Comparison of ENCODE assay signal across 22 cellular contexts in the genomic region with DNA sequence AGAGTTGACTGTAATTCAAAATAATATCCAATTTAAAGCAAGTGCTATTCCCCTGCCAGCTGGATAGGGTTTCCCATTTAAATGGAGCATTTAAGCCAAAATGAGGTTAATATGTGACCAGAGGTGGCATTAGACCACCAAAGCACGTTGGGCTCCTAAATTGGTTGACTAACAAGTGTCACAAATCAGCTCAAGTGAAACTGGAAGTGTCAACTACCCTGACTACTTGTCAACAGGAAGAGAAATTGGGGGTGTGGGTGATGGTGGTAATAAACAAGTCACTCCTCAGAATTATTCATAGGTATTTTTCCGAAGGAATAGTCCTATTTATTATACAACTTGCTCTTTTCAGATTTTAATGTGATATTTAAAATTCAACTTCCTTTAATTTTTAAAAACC.
"Had no signal": no experiment of that assay in that cellular context is flagged by ENCODE, and none has a peak within 500 bp of the region (broad histone marks: within the 10 kb centered on the region; RNA-seq: fewer than 3 reads in every experiment).

No MANE protein-coding gene starts in this region.

- H3K27ac ChIP-seq: dorsolateral prefrontal cortex, esophagus squamous epithelium, foreskin keratinocyte, gastroesophageal sphincter, heart left ventricle, hepatocyte, left lung, lower lobe of right lung had no signal

- H3K79me2 ChIP-seq: hepatocyte had no signal

- H3K4me1 ChIP-seq: esophagus squamous epithelium, gastroesophageal sphincter, heart left ventricle, left lung, lower lobe of right lung had no signal

- H3K36me3 ChIP-seq: esophagus squamous epithelium, gastroesophageal sphincter, heart left ventricle, left lung, lower lobe of right lung had no signal

- H3K27me3 ChIP-seq: dorsolateral prefrontal cortex, esophagus squamous epithelium, foreskin keratinocyte, gastroesophageal sphincter, heart left ventricle, hepatocyte, left lung had no signal

- H3K4me2 ChIP-seq: hepatocyte had no signal

- ATAC-seq: foreskin keratinocyte; gastroesophageal sphincter; heart left ventricle; left colon; left lung; left ventricle myocardium superior; lower lobe of right lung; mucosa of descending colon; naive thymus-derived CD8-positive, alpha-beta T cell had no signal

- H3K4me3 ChIP-seq: dorsolateral prefrontal cortex, esophagus squamous epithelium, gastroesophageal sphincter, heart left ventricle, hepatocyte, left lung, lower lobe of right lung, mucosa of descending colon had no signal

- H2AFZ ChIP-seq: hepatocyte had no signal

- DNase-seq: dermis blood vessel endothelial cell; dorsolateral prefrontal cortex; effector CD4-positive, alpha-beta T cell; effector memory CD4-positive, alpha-beta T cell; esophagus squamous epithelium; foreskin keratinocyte; heart left ventricle; hypothalamus; immature natural killer cell; islet precursor cell; kidney; kidney glomerular epithelial cell; left colon; left lung; left ventricle myocardium superior; lower lobe of right lung; mesenchymal stem cell; mucosa of descending colon; naive B cell; naive thymus-derived CD8-positive, alpha-beta T cell had no signal
